25 cellular contexts compared by ENCODE assay signal in the genomic region with DNA sequence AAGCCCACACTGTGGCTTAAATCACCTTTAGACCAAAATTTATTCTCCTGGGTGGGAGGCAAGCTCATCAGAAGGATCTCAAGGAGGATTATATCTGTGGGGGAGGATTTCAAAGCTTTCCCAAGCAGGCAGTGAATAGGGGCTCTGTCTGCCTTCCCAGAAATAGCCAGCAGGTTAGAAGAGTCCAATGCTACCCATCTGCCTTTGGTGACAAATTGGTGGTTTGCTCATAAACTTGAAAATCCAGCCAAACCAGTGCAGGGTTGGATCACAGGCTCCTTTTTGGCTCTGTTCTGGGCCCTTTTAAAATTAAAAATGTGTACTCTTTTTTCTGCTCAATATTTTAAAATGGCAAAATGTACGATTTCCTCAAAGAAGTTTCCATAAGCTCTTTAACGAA.
A peak's percentile ranks its signal among the peaks of the same experiment; 100 is the strongest.
DNase-seq lines count a peak whose midpoint lies in the region; ATAC-seq and TF ChIP-seq lines count a peak whose summit lies in the region.
"Had no signal": no experiment of that assay in that cellular context is flagged by ENCODE, and none has a peak within 500 bp of the region (broad histone marks: within the 10 kb centered on the region; RNA-seq: fewer than 3 reads in every experiment).

No MANE protein-coding gene starts in this region.

- H3K36me3 ChIP-seq in breast epithelium = no peaks in the 10 kb centered on the region
- H3K36me3 ChIP-seq: BLaER1 had no signal

- intact Hi-C loops in breast epithelium (cut with DNase I; ENCODE audit: low total_unique reads) = no loop called here
- intact Hi-C loops in MCF 10A (cut with micrococcal nuclease) = no loop called here
- intact Hi-C loops in Right ventricle myocardium superior (cut with DNase I) = no loop called here

- H3K27ac ChIP-seq in breast epithelium = peak overlapping the region; percentile 62 to 76
- no peak overlapping the region for H3K27ac ChIP-seq in RWPE1
- H3K27ac ChIP-seq: BLaER1, KMS-11, PC-9 had no signal

- ATAC-seq in esophagus mucosa (peak; percentile 64), Right ventricle myocardium superior (ENCODE audit: poor library complexity) (no peak)
- ATAC-seq: SK-N-SH treated with all-trans-retinoic acid at 6 μM for 48 hours had no signal

- no peaks in the 10 kb centered on the region for H3K4me1 Mint-ChIP-seq in MCF 10A (ENCODE audit: insufficient read depth, unreplicated experiment)
- H3K4me1 Mint-ChIP-seq: CD4-positive, CD25-positive, alpha-beta regulatory T cell; IgD-negative memory B cell had no signal

- H3K27me3 ChIP-seq in breast epithelium = no peaks in the 10 kb centered on the region
- H3K27me3 ChIP-seq: BLaER1 had no signal

- TF ChIP-seq CTCF in breast epithelium (IDR thresholded peaks at IDR 0.05) (peak in 1 of 3 donors; percentile 34), MCF 10A (IDR thresholded peaks at IDR 0.05; ENCODE audit: unreplicated experiment) (no peak), RWPE1 (conservative IDR thresholded peaks at IDR 0.05; ENCODE audit: low read depth) (no peak)

- no peaks in the 10 kb centered on the region for H3K4me1 ChIP-seq in breast epithelium
- H3K4me1 ChIP-seq: BLaER1 had no signal

- DNase-seq in breast epithelium (ENCODE audit: low spot score in 2 of 2) (no peak), MCF 10A (ENCODE audit: unreplicated experiment) (no peak), RWPE1 (ENCODE audit: low spot score) (peak; percentile 29), RKO (ENCODE audit: low spot score) (no peak), SIG-M5 (lab: John Stamatoyannopoulos, UW) (no peak), Right ventricle myocardium superior (no peak), SKM-1 (lab: John Stamatoyannopoulos, UW; ENCODE audit: unreplicated experiment) (no peak)
- DNase-seq: CD4-positive, CD25-positive, alpha-beta regulatory T cell; DMS79 treated with DMSO at 0.1 percent for 48 hours; HCEC 1CT; NCI-H1092; NCI-H1417 treated with DMSO at 0.1 percent for 48 hours; NCI-H187; NCI-H2081 treated with DMSO at 0.1 percent for 48 hours; NCI-H2171 treated with DMSO at 0.1 percent for 48 hours; NCI-H345; NCI-H524; NCI-H748 treated with DMSO at 0.1 percent for 48 hours; NK-92 treated with Interleukin-12 subunit alpha and Interleukin-12 subunit beta, amount 100 ng/mL, for 24 hours; PC-9 had no signal

- H3K4me3 ChIP-seq in breast epithelium = no peak overlapping the region
- H3K4me3 ChIP-seq: BLaER1, PC-9 had no signal

- peaks cover 7% of the 10 kb centered on the region for H3K9me3 Mint-ChIP-seq in MCF 10A (ENCODE audit: unreplicated experiment)

- BruUV-seq in MCF 10A (replicated peaks; lab: Mats Ljungman, UMichigan) = no TSS peak

- H3K27me3 Mint-ChIP-seq in MCF 10A (ENCODE audit: insufficient read depth, unreplicated experiment) = no peaks in the 10 kb centered on the region

- CTCF ChIA-PET in MCF 10A (lab: Yijun Ruan, JAX) = interaction anchor here (0.6 to 0.7 kb wide), 2 partner anchors 16 to 73 kb away, joined by 3 to 8 read pairs; no protein-coding TSS in a partner anchor
- CTCF ChIA-PET in RWPE1 (lab: Yijun Ruan, JAX) = interaction anchor here (0.6 kb wide), 2 partner anchors 17 to 71 kb away, joined by 3 to 5 read pairs; no protein-coding TSS in a partner anchor

- TF ChIP-seq POLR2A in breast epithelium (IDR thresholded peaks at IDR 0.05) = no peak

- H3K36me3 Mint-ChIP-seq in MCF 10A (ENCODE audit: insufficient read depth, unreplicated experiment) = no peaks in the 10 kb centered on the region
- H3K36me3 Mint-ChIP-seq: CD4-positive, CD25-positive, alpha-beta regulatory T cell; IgD-negative memory B cell had no signal

- H3K4me3 Mint-ChIP-seq in MCF 10A (ENCODE audit: unreplicated experiment) = no peak overlapping the region
- H3K4me3 Mint-ChIP-seq: CD4-positive, CD25-positive, alpha-beta regulatory T cell; IgD-negative memory B cell had no signal

- H3K27ac Mint-ChIP-seq in MCF 10A (ENCODE audit: low read depth, unreplicated experiment) = no peak overlapping the region
- H3K27ac Mint-ChIP-seq: CD4-positive, CD25-positive, alpha-beta regulatory T cell; IgD-negative memory B cell had no signal

- peaks cover 0 to 7% of the 10 kb centered on the region in 2 donors for H3K9me3 ChIP-seq in breast epithelium

- POLR2A ChIA-PET in MCF 10A (lab: Yijun Ruan, JAX) = no interaction called here
- POLR2A ChIA-PET in RWPE1 (lab: Yijun Ruan, JAX; ENCODE audit: low non-redundant PET) = no interaction called here
